31 cellular contexts compared by ENCODE assay signal in the genomic region with DNA sequence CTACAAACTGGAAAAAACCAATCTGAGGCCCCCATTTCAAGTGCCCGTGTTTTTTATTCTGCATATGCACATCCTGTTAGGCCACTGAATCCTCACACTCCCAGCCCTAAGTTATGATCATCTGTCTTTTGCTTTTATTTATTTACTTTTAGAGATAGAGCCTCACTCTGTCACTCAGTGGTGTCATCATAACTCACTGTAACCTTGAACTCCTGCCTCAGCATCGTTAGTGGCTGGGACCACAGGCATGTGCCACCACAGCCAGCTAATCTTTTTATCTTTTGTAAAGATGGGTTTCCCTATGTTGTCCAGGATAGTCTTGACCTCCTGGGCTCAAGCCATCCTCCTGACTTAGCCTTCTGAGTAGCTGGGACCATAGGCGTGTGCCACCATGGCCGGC. TPM values are rescaled to one million over a fixed set of nuclear protein-coding genes. Genes with fewer than 3 reads are reported as not detected.
"Had no signal": no experiment of that assay in that cellular context is flagged by ENCODE, and none has a peak within 500 bp of the region (broad histone marks: within the 10 kb centered on the region; RNA-seq: fewer than 3 reads in every experiment).

No MANE protein-coding gene starts in this region.

- H3K4me2 ChIP-seq: neural progenitor cell had no signal

- FAIRE-seq: islet of Langerhans, kidney, small intestine had no signal

- H3K4me3 ChIP-seq: left lung, lower lobe of right lung, neural progenitor cell, psoas muscle, right atrium auricular region, spleen, suprapubic skin, thoracic aorta, tibial nerve, uterus had no signal

- H2AFZ ChIP-seq: neural progenitor cell, parathyroid adenoma had no signal

- H3K36me3 ChIP-seq: left lung, lower lobe of right lung, neural progenitor cell, neutrophil, right atrium auricular region, spleen, suprapubic skin, thoracic aorta, uterus had no signal

- H3K9me3 ChIP-seq: left lung, lower lobe of right lung, neutrophil, psoas muscle, right atrium auricular region, suprapubic skin, thoracic aorta, tibial nerve, uterus had no signal

- DNase-seq: hippocampal formation; kidney; left colon; left lung; lower lobe of right lung; mammary epithelial cell; mesenchymal stem cell; naive B cell; natural killer cell; nephron progenitor cell; occipital lobe; psoas muscle; small intestine; spleen; stimulated activated CD4-positive, alpha-beta T cell treated with anti-CD3 and anti-CD28 coated beads, Interleukin-4, amount 100 ng/mL, for 24 hours; stimulated activated naive CD4-positive, alpha-beta T cell; uterus had no signal

- H3K4me1 ChIP-seq: left lung, lower lobe of right lung, parathyroid adenoma, psoas muscle, right atrium auricular region, spleen, suprapubic skin, tibial nerve, uterus had no signal

- H3K27ac ChIP-seq: left lung, lower lobe of right lung, neural progenitor cell, neutrophil, parathyroid adenoma, psoas muscle, right atrium auricular region, spleen, suprapubic skin, thoracic aorta, tibial nerve, uterus had no signal

- ATAC-seq: left colon, left lung, natural killer cell, psoas muscle had no signal

- H3K9ac ChIP-seq: neural progenitor cell, parathyroid adenoma had no signal

- H3K27me3 ChIP-seq: left lung, neural progenitor cell, neutrophil, right atrium auricular region, spleen, suprapubic skin, tibial nerve, uterus had no signal

- H3K79me2 ChIP-seq: parathyroid adenoma had no signal

RNA-seq across cellular contexts. Expression of a gene that starts 29.6 kb away (rescaled TPM):
- total RNA-seq: kidney, left colon, left lung, liver, lower lobe of right lung, natural killer cell, occipital lobe, osteocyte, posterior vena cava, psoas muscle, renal cortical epithelial cell, right atrium auricular region, spleen, subcutaneous adipose tissue, suprapubic skin, thoracic aorta, ureter had no signal
- polyA plus RNA-seq: mammary epithelial cell, small intestine, spleen had no signal
